Comparison of ENCODE assay signal across 24 cellular contexts in the genomic region with DNA sequence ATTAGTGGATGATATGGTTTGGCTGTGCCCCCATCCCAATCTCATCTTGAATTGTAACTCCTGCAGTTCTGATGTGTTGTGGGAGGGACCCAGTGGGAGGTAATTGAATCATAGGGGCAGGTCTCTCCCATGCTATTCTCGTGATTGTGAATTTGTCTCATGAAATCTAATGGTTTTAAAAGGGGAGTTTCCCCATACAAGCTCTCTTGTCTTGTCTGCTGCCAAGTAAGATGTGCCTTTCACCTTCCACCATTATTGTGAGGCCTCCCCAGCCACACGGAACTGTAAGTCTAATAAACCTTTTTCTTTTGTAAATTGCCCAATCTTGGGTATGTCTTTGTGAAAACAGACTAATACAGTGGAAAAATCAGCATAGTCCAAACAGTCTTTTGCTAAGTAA.
"Had no signal": no experiment of that assay in that cellular context is flagged by ENCODE, and none has a peak within 500 bp of the region (broad histone marks: within the 10 kb centered on the region; RNA-seq: fewer than 3 reads in every experiment).

No MANE protein-coding gene starts in this region.

- H3K4me1 ChIP-seq: colonic mucosa, esophagus muscularis mucosa, esophagus squamous epithelium, foreskin keratinocyte, gastrocnemius medialis, gastroesophageal sphincter, heart left ventricle, heart right ventricle had no signal

- ATAC-seq: effector memory CD8-positive, alpha-beta T cell; esophagus mucosa; foreskin keratinocyte; gastrocnemius medialis; gastroesophageal sphincter; heart left ventricle; heart right ventricle had no signal

- H3K36me3 ChIP-seq: colonic mucosa, esophagus muscularis mucosa, esophagus squamous epithelium, gastrocnemius medialis, gastroesophageal sphincter, heart left ventricle, heart right ventricle had no signal

- H3K9me3 ChIP-seq: colonic mucosa, esophagus squamous epithelium, gastrocnemius medialis, heart left ventricle, heart right ventricle had no signal

- H3K27ac ChIP-seq: colonic mucosa, coronary artery, dorsolateral prefrontal cortex, epithelial cell of prostate, esophagus muscularis mucosa, esophagus squamous epithelium, foreskin keratinocyte, gastrocnemius medialis, gastroesophageal sphincter, heart left ventricle, heart right ventricle had no signal

- H3K4me3 ChIP-seq: colonic mucosa, coronary artery, dorsolateral prefrontal cortex, esophagus muscularis mucosa, esophagus squamous epithelium, gastrocnemius medialis, gastroesophageal sphincter, heart left ventricle, heart right ventricle had no signal

- H3K27me3 ChIP-seq: colonic mucosa, dorsolateral prefrontal cortex, esophagus muscularis mucosa, esophagus squamous epithelium, foreskin keratinocyte, gastrocnemius medialis, gastroesophageal sphincter, heart left ventricle, heart right ventricle had no signal

- DNase-seq: colonic mucosa; cortex of kidney; dermis blood vessel endothelial cell; dorsolateral prefrontal cortex; effector CD4-positive, alpha-beta T cell; effector CD8-positive, alpha-beta T cell; effector memory CD4-positive, alpha-beta T cell; effector memory CD8-positive, alpha-beta T cell; endodermal cell; erythroblast; esophagus squamous epithelium; foreskin fibroblast; foreskin keratinocyte; foreskin melanocyte; gastrocnemius medialis; glutamatergic neuron; head of caudate nucleus; heart left ventricle; heart right ventricle had no signal
